ENCODE assay signal across 11 cellular contexts in genomic region chr7:23275906-23276305, GRCh38.
DNase-seq lines count a peak whose midpoint lies in the region; TF ChIP-seq lines count a peak whose summit lies in the region.
"Had no signal": no experiment of that assay in that cellular context is flagged by ENCODE, and none has a peak within 500 bp of the region (broad histone marks: within the 10 kb centered on the region; RNA-seq: fewer than 3 reads in every experiment).

No MANE protein-coding gene starts in this region.

- DNase-seq in NCI-H1092 treated with DMSO at 0.1 percent for 48 hours (lab: John Stamatoyannopoulos, UW) (peak; percentile 28), NCI-H1092 (lab: John Stamatoyannopoulos, UW) (no peak), NCI-H1105 treated with DMSO at 0.1 percent for 48 hours (lab: John Stamatoyannopoulos, UW) (peak; percentile 61), NCI-H69 (lab: John Stamatoyannopoulos, UW) (peak; percentile 74), NCI-H524 treated with DMSO at 0.1 percent for 48 hours (lab: John Stamatoyannopoulos, UW) (no peak), SKM-1 treated with dmso at 0.1 percent for 144 hours (lab: John Stamatoyannopoulos, UW; ENCODE audit: unreplicated experiment) (no peak), SKM-1 (lab: John Stamatoyannopoulos, UW; ENCODE audit: unreplicated experiment) (no peak)
- DNase-seq: HCEC 1CT, NCI-H510A treated with DMSO at 0.1 percent for 48 hours had no signal

- no peaks in the 10 kb centered on the region for H3K36me3 Mint-ChIP-seq in nephron (ENCODE audit: low read depth)

- H3K9me3 Mint-ChIP-seq in nephron = no peaks in the 10 kb centered on the region
- H3K9me3 Mint-ChIP-seq: T-helper 2 cell treated with Interferon-gamma antibody and Interleukin-4, amounts not matched to agents 5 μg/mL and 100 μg/mL, for 36 hours had no signal

- peaks cover 27% of the 10 kb centered on the region for H3K4me1 Mint-ChIP-seq in nephron

- H3K4me3 Mint-ChIP-seq in nephron = peak overlapping the region in 1 of 3 experiments; percentile 8
- H3K4me3 Mint-ChIP-seq: T-helper 2 cell treated with Interferon-gamma antibody and Interleukin-4, amounts not matched to agents 5 μg/mL and 100 μg/mL, for 36 hours had no signal

- peaks cover 17% of the 10 kb centered on the region for H3K27me3 Mint-ChIP-seq in nephron (ENCODE audit: low read depth)

- TF ChIP-seq CTCF in nephron (IDR thresholded peaks at IDR 0.05; ENCODE audit: unreplicated experiment in 3 of 3) = no peak

- peak overlapping the region; percentile 56 to 81 (median 69) for H3K27ac Mint-ChIP-seq in nephron
- H3K27ac Mint-ChIP-seq: T-helper 2 cell treated with Interferon-gamma antibody and Interleukin-4, amounts not matched to agents 5 μg/mL and 100 μg/mL, for 36 hours had no signal

Comparison
In these comparisons a context has a peak if more than half of its experiments do, and no peak if none do; other contexts are left out.
1. DNase-seq: peak in NCI-H1092 treated with DMSO at 0.1 percent for 48 hours (single experiment), NCI-H1105 treated with DMSO at 0.1 percent for 48 hours (single experiment) and NCI-H69 (single experiment); none in NCI-H1092 (single experiment), NCI-H524 treated with DMSO at 0.1 percent for 48 hours (single experiment), SKM-1 treated with dmso at 0.1 percent for 144 hours (single experiment) and SKM-1 (single experiment).